In the genomic region with DNA sequence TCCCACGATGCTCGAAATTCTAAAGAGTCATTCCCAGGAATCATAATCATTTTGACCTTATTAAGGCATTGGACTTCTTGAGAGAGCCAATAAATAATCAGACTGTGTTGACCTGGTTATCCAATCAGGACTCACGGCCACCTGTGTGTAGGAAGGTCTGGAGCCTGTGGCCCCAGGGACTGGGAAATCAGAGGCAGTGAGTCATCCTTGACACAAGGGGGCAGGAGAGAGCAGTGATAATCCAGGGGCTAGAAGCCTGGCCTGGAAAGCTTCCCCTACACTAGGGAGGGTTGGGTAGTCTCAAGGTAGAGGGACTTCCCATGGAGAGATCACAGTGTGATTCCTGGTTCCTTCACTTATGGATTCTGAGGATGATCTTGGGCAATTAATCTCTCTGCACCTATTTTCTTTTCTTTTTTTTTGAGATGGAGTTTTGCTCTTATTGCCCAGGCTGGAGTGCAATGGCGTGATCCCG, we compare ENCODE assay signal across 8 cellular contexts. TPM values are rescaled to one million over a fixed set of nuclear protein-coding genes. Genes with fewer than 3 reads are reported as not detected.
DNase-seq lines count a peak whose midpoint lies in the region; ATAC-seq and TF ChIP-seq lines count a peak whose summit lies in the region.

No MANE protein-coding gene starts in this region.

- H3K79me2 ChIP-seq in KMS-11 (ENCODE audit: insufficient read depth, low read depth) (0 out of 2 replicates have a peak, but pooled peaks cover 6% of the 10 kb centered on the region), PC-9 (ENCODE audit: low read depth) (0 out of 2 replicates have a peak, but pooled peaks cover 3% of the 10 kb centered on the region)

- no peak overlapping the region for H3K27ac Mint-ChIP-seq in osteocyte (ENCODE audit: unreplicated experiment)

- no TSS peak for BruUV-seq in PC-9 (replicated peaks; lab: Mats Ljungman, UMichigan)

- peaks cover 7% of the 10 kb centered on the region; the same call in 1 of the 2 replicates for H3F3A ChIP-seq in PC-9 (ENCODE audit: insufficient read depth, low read depth)

- H3K4me1 ChIP-seq in KMS-11 (ENCODE audit: low read depth, poor library complexity, severe bottlenecking), result peaks cover 15% of the 10 kb centered on the region
- peaks cover 21% of the 10 kb centered on the region for H3K4me1 ChIP-seq in PC-9 (replicated peaks; ENCODE audit: insufficient read depth)

- CTCF ChIA-PET in PC-9 (lab: Charles Lee), result interaction anchor here (0.7 to 1.5 kb wide), 2 partner anchors 103 to 157 kb away, joined by 3 to 7 read pairs; no protein-coding TSS in a partner anchor

- POLR2A ChIA-PET in PC-9 (lab: Charles Lee; ENCODE audit: unreplicated experiment), result no interaction called here

- H3K36me3 Mint-ChIP-seq in activated T-cell treated with anti-CD3 and anti-CD28 coated beads, Interleukin-2, amount 50 U/mL, for 4 hours (ENCODE audit: insufficient read depth), result peaks cover 16% of the 10 kb centered on the region
- no peaks in the 10 kb centered on the region for H3K36me3 Mint-ChIP-seq in osteocyte (ENCODE audit: unreplicated experiment)

- H3K4me2 ChIP-seq in KMS-11 (no peak overlapping the region), PC-9 (no peak overlapping the region)

- H3K4me3 ChIP-seq in AG09309 (ENCODE audit: control insufficient read depth, low read depth, low read length) (no peak overlapping the region), KMS-11 (IDR thresholded peaks at IDR 0.05; ENCODE audit: insufficient read depth, low read depth, low read length) (no peak overlapping the region), PC-9 (no peak overlapping the region), fibroblast of the aortic adventitia (ENCODE audit: low read depth, low read length) (no peak overlapping the region)

- no peaks in the 10 kb centered on the region for H3K9me3 Mint-ChIP-seq in activated T-cell treated with anti-CD3 and anti-CD28 coated beads, Interleukin-2, amount 50 U/mL, for 4 hours
- no peaks in the 10 kb centered on the region for H3K9me3 Mint-ChIP-seq in osteocyte (ENCODE audit: unreplicated experiment)

- H3K27ac ChIP-seq in KMS-11, result no peak overlapping the region
- H3K27ac ChIP-seq in PC-9, result no peak overlapping the region

- no peaks in the 10 kb centered on the region for H3K9me2 ChIP-seq in PC-9 (ENCODE audit: insufficient read depth)

- no peaks in the 10 kb centered on the region for H3K27me3 ChIP-seq in KMS-11 (ENCODE audit: insufficient read depth, low read depth)
- no peaks in the 10 kb centered on the region for H3K27me3 ChIP-seq in PC-9 (ENCODE audit: insufficient read depth, low read depth)

- H3K4me1 Mint-ChIP-seq in activated T-cell treated with anti-CD3 and anti-CD28 coated beads, Interleukin-2, amount 50 U/mL, for 4 hours (ENCODE audit: low read depth), result peaks cover 76% of the 10 kb centered on the region
- peaks cover 21% of the 10 kb centered on the region for H3K4me1 Mint-ChIP-seq in osteocyte (ENCODE audit: unreplicated experiment)

- H4K20me1 ChIP-seq in KMS-11 (ENCODE audit: insufficient read depth) (no peaks in the 10 kb centered on the region), PC-9 (ENCODE audit: insufficient read depth) (no peaks in the 10 kb centered on the region)

- no peaks in the 10 kb centered on the region for H3K27me3 Mint-ChIP-seq in activated T-cell treated with anti-CD3 and anti-CD28 coated beads, Interleukin-2, amount 50 U/mL, for 4 hours (ENCODE audit: low read depth)
- H3K27me3 Mint-ChIP-seq in osteocyte (ENCODE audit: unreplicated experiment), result no peaks in the 10 kb centered on the region

- ATAC-seq in GM18873 (IDR thresholded peaks at IDR 0.05; ENCODE audit: low FRiP score, unreplicated experiment) (peak; percentile 40), HG02840 (IDR thresholded peaks at IDR 0.05; ENCODE audit: low FRiP score, unreplicated experiment) (no peak)
- peak; percentile 65 to 71 for ATAC-seq in activated T-cell treated with anti-CD3 and anti-CD28 coated beads, Interleukin-2, amount 50 U/mL, for 4 hours

- no peaks in the 10 kb centered on the region for H3K9me3 ChIP-seq in PC-9 (ENCODE audit: insufficient read depth, low read depth)

- peak; percentile 81 for TF ChIP-seq CTCF in AG09309 (IDR thresholded peaks at IDR 0.05; ENCODE audit: control insufficient read depth, insufficient read depth, low read depth, low read length, missing control alignments)
- TF ChIP-seq CTCF in KMS-11 (conservative IDR thresholded peaks at IDR 0.05; ENCODE audit: low read depth, low read length), result peak; percentile 93
- TF ChIP-seq CTCF in PC-9 (conservative IDR thresholded peaks at IDR 0.05), result peak; percentile 82
- peak; percentile 67 for TF ChIP-seq CTCF in fibroblast of the aortic adventitia (IDR thresholded peaks at IDR 0.05; ENCODE audit: insufficient read depth, low read length)
- peak; percentile 73 for TF ChIP-seq CTCF in osteocyte (IDR thresholded peaks at IDR 0.05)

- H3K9ac ChIP-seq in KMS-11, result no peak overlapping the region

- H3K36me3 ChIP-seq in KMS-11 (ENCODE audit: insufficient read depth), result no peaks in the 10 kb centered on the region
- H3K36me3 ChIP-seq in PC-9 (ENCODE audit: low read depth), result no peaks in the 10 kb centered on the region

- intact Hi-C loops in PC-9 (cut with micrococcal nuclease; ENCODE audit: unreplicated experiment), result loop anchor here (1.0 kb wide), 3 partner anchors 50 to 156 kb away; a partner anchor contains a TSS

- H3K4me3 Mint-ChIP-seq in activated T-cell treated with anti-CD3 and anti-CD28 coated beads, Interleukin-2, amount 50 U/mL, for 4 hours, result no peak overlapping the region
- H3K4me3 Mint-ChIP-seq in osteocyte (ENCODE audit: unreplicated experiment), result no peak overlapping the region

- H2AFZ ChIP-seq in KMS-11 (ENCODE audit: low read depth) (no peak overlapping the region), PC-9 (no peak overlapping the region)

- DNase-seq in AG09309 (ENCODE audit: low read depth) (no peak), PC-9 (peak; percentile 60 to 62), fibroblast of the aortic adventitia (ENCODE audit: low read depth) (peak; percentile 56), osteocyte (ENCODE audit: extremely low spot score, unreplicated experiment) (no peak)
- peak; percentile 57 for DNase-seq in activated T-cell treated with anti-CD3 and anti-CD28 coated beads, Interleukin-2, amount 50 U/mL, for 4 hours

RNA-seq across cellular contexts. Expression of a gene that starts 4.7 kb away (rescaled TPM):
- total RNA-seq in PC-9 (2021) (11.2 and 15.5 TPM in 2 replicates), fibroblast of the aortic adventitia (ENCODE audit: low replicate concordance) (18.6 and 21.6 TPM in 2 replicates), osteocyte (3.7 and 4.3 TPM in 2 replicates)
- total RNA-seq in activated T-cell treated with anti-CD3 and anti-CD28 coated beads, Interleukin-2, amount 50 U/mL, for 4 hours, result 10 to 100 TPM in 1 of 3 donors, 1 to 10 TPM in 2; 6.5 to 10.7 (median 8.3) TPM

RNA-seq across cellular contexts. Expression of a gene that starts 15.8 kb away (rescaled TPM):
- total RNA-seq in PC-9 (2021), result 23.0 and 25.2 TPM in 2 replicates
- 10 to 100 TPM; 26.9 to 27.6 (median 27.0) TPM for total RNA-seq in activated T-cell treated with anti-CD3 and anti-CD28 coated beads, Interleukin-2, amount 50 U/mL, for 4 hours
- total RNA-seq in fibroblast of the aortic adventitia (ENCODE audit: low replicate concordance), result 21.2 and 28.3 TPM in 2 replicates
- total RNA-seq in osteocyte, result 25.6 and 25.8 TPM in 2 replicates

RNA-seq across cellular contexts. Expression of a gene that starts 50.1 kb away (rescaled TPM):
- total RNA-seq in PC-9 (2021) (21.2 and 23.4 TPM in 2 replicates), fibroblast of the aortic adventitia (ENCODE audit: low replicate concordance) (12.3 and 14.7 TPM in 2 replicates), osteocyte (29.8 and 32.2 TPM in 2 replicates)
- total RNA-seq in activated T-cell treated with anti-CD3 and anti-CD28 coated beads, Interleukin-2, amount 50 U/mL, for 4 hours, result 10 to 100 TPM; 43.6 to 58.9 (median 54.9) TPM

Comparison
In these comparisons a context has a peak if more than half of its experiments do, and no peak if none do; other contexts are left out.
1. DNase-seq: peak in PC-9 (2 of 2), activated T-cell treated with anti-CD3 and anti-CD28 coated beads, Interleukin-2, amount 50 U/mL, for 4 hours (single experiment) and fibroblast of the aortic adventitia (single experiment); none in AG09309 (single experiment) and osteocyte (single experiment).
2. Peak in every context shown above with its lines, with median percentiles within 50 percentile points of each other: CTCF ChIP-seq.